ENCODE assay signal across 26 cellular contexts in the genomic region with DNA sequence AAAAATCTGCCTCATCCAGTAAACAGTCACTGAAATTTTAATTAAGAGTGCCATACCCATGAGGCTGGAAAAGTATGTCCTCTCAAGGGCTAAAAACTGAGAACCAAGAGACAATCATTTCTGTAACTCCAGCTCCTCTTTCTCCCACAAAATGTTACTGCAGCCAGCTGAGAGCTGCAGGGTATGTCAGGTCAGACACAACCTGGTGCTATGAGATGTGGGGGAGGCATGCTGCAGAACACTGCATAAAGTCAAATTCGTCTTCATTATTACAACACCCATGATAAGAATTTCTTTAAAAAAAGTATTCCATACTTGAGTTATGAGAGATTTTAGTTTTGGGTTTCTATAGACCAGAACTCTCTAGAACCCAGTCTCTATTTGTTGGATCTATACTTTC.
"Had no signal": no experiment of that assay in that cellular context is flagged by ENCODE, and none has a peak within 500 bp of the region (broad histone marks: within the 10 kb centered on the region; RNA-seq: fewer than 3 reads in every experiment).

No MANE protein-coding gene starts in this region.

- H3K4me1 ChIP-seq: breast epithelium, stomach, upper lobe of right lung had no signal

- H3K27ac ChIP-seq: breast epithelium, gastroesophageal sphincter, ovary, stomach, upper lobe of right lung had no signal

- H3K4me1 Mint-ChIP-seq: stimulated activated memory B cell treated with anti-CD40 and anti-IgM and Interleukin-4, amounts not matched to agents 10 μg/mL and 1 μg/mL and 100 μg/mL, for 72 hours had no signal

- H3K4me3 Mint-ChIP-seq: activated CD4-positive, alpha-beta memory T cell treated with anti-CD3 and anti-CD28 coated beads, Interleukin-2, amount 10 ng/mL, durations not matched to agents 7 days and 5 days; activated CD4-positive, alpha-beta T cell treated with anti-CD3 and anti-CD28 coated beads, Interleukin-2, amount 10 ng/mL, durations not matched to agents 7 days and 5 days; activated CD8-positive, alpha-beta memory T cell treated with anti-CD3 and anti-CD28 coated beads, Interleukin-2, amount 10 ng/mL, durations not matched to agents 7 days and 5 days; stimulated activated memory B cell treated with anti-CD40 and anti-IgM and Interleukin-4, amounts not matched to agents 10 μg/mL and 1 μg/mL and 100 μg/mL, for 72 hours; WTC11 had no signal

- H3K27ac Mint-ChIP-seq: activated CD4-positive, alpha-beta memory T cell treated with anti-CD3 and anti-CD28 coated beads, Interleukin-2, amount 10 ng/mL, durations not matched to agents 7 days and 5 days; progenitor cell of endocrine pancreas; stimulated activated memory B cell treated with anti-CD40 and anti-IgM and Interleukin-4, amounts not matched to agents 10 μg/mL and 1 μg/mL and 100 μg/mL, for 72 hours; WTC11 had no signal

- H3K9me3 Mint-ChIP-seq: activated CD4-positive, alpha-beta memory T cell treated with anti-CD3 and anti-CD28 coated beads, Interleukin-2, amount 10 ng/mL, durations not matched to agents 7 days and 5 days; activated CD4-positive, alpha-beta T cell treated with anti-CD3 and anti-CD28 coated beads, Interleukin-2, amount 10 ng/mL, durations not matched to agents 7 days and 5 days; stimulated activated memory B cell treated with anti-CD40 and anti-IgM and Interleukin-4, amounts not matched to agents 10 μg/mL and 1 μg/mL and 100 μg/mL, for 72 hours; WTC11 had no signal

- H3K4me3 ChIP-seq: breast epithelium, gastroesophageal sphincter, ovary, skin epidermis, stomach, thyroid gland, upper lobe of right lung had no signal

- H3K27me3 Mint-ChIP-seq: activated CD4-positive, alpha-beta memory T cell treated with anti-CD3 and anti-CD28 coated beads, Interleukin-2, amount 10 ng/mL, durations not matched to agents 7 days and 5 days; activated CD4-positive, alpha-beta T cell treated with anti-CD3 and anti-CD28 coated beads, Interleukin-2, amount 10 ng/mL, durations not matched to agents 7 days and 5 days; activated CD8-positive, alpha-beta memory T cell treated with anti-CD3 and anti-CD28 coated beads, Interleukin-2, amount 10 ng/mL, durations not matched to agents 7 days and 5 days; progenitor cell of endocrine pancreas; stimulated activated memory B cell treated with anti-CD40 and anti-IgM and Interleukin-4, amounts not matched to agents 10 μg/mL and 1 μg/mL and 100 μg/mL, for 72 hours had no signal

- H3K9me3 ChIP-seq: breast epithelium, gastroesophageal sphincter, ovary, stomach, thyroid gland, upper lobe of right lung had no signal

- ATAC-seq: activated CD8-positive, alpha-beta memory T cell treated with anti-CD3 and anti-CD28 coated beads, Interleukin-2, amount 10 ng/mL, durations not matched to agents 7 days and 5 days; gastroesophageal sphincter; left colon; sciatic nerve; stimulated activated memory B cell treated with anti-CD40 and anti-IgM and Interleukin-4, amounts not matched to agents 10 μg/mL and 1 μg/mL and 100 μg/mL, for 72 hours; upper lobe of right lung; WTC11 had no signal

- DNase-seq: activated CD4-positive, alpha-beta memory T cell treated with anti-CD3 and anti-CD28 coated beads, Interleukin-2, amount 10 ng/mL, durations not matched to agents 7 days and 5 days; activated CD4-positive, alpha-beta T cell treated with anti-CD3 and anti-CD28 coated beads for 1 hour; activated CD4-positive, alpha-beta T cell treated with anti-CD3 and anti-CD28 coated beads, Interleukin-2, amount 10 ng/mL, durations not matched to agents 7 days and 5 days; activated CD8-positive, alpha-beta memory T cell treated with anti-CD3 and anti-CD28 coated beads, Interleukin-2, amount 10 ng/mL, durations not matched to agents 7 days and 5 days; activated effector memory CD4-positive, alpha-beta T cell treated with anti-CD3 and anti-CD28 coated beads, Interleukin-2, amount 50 U/mL, for 16 hours; amygdala; central memory CD4-positive, alpha-beta T cell; hippocampal formation; kidney; left colon; mammary epithelial cell; ovary; retina; stimulated activated CD4-positive, alpha-beta T cell treated with anti-CD3 and anti-CD28 coated beads, Interleukin-12 subunit alpha, Interleukin-12 subunit beta, amount 100 ng/mL, for 4 hours; stimulated activated CD4-positive, alpha-beta T cell treated with anti-CD3 and anti-CD28 coated beads, Interleukin-4, amount 100 ng/mL, for 24 hours; stomach; T-helper 2 cell; thyroid gland; upper lobe of right lung had no signal

- H3K27me3 ChIP-seq: breast epithelium, gastroesophageal sphincter, ovary, stomach, thyroid gland, upper lobe of right lung had no signal
